ENCODE assay signal across 26 cellular contexts in the genomic region with DNA sequence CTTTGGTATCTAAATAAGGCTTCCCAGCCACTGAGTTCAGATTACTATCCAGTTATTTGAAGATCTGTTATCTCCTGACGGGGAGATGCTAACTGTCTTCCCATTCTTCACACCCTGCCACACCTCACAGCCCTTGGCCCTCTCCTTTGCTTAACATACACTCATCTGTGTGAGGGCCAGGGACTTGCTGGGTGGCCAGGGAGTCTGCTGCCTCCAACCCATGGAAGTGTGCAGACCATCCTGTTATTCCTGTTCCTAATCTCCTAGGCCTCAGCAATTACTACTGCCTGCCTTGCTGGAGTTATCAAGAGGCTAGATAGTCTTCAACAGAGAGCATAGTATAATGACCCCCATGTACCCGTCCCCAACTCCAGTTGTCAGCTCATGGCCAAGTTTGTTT.
"Had no signal": no experiment of that assay in that cellular context is flagged by ENCODE, and none has a peak within 500 bp of the region (broad histone marks: within the 10 kb centered on the region; RNA-seq: fewer than 3 reads in every experiment).

No MANE protein-coding gene starts in this region.

- H3K4me2 ChIP-seq: PC-9 had no signal

- H3K4me3 Mint-ChIP-seq: activated CD4-positive, alpha-beta T cell treated with anti-CD3 and anti-CD28 coated beads, Interleukin-2, amount 10 ng/mL, durations not matched to agents 24 days and 14 days; activated CD8-positive, alpha-beta T cell treated with anti-CD3 and anti-CD28 coated beads for 36 hours; activated naive CD4-positive, alpha-beta T cell treated with anti-CD3 and anti-CD28 coated beads, Interleukin-2, amount 50 U/mL, for 24 hours; activated naive CD8-positive, alpha-beta T cell treated with anti-CD3 and anti-CD28 coated beads, Interleukin-2, amount 10 ng/mL, durations not matched to agents 7 days and 5 days; activated T-cell treated with anti-CD3 and anti-CD28 coated beads, Interleukin-2, amount 50 U/mL, for 24 hours had no signal

- H3K36me3 Mint-ChIP-seq: activated naive CD4-positive, alpha-beta T cell treated with anti-CD3 and anti-CD28 coated beads, Interleukin-2, amount 50 U/mL, for 24 hours; activated naive CD8-positive, alpha-beta T cell treated with anti-CD3 and anti-CD28 coated beads, Interleukin-2, amount 10 ng/mL, durations not matched to agents 7 days and 5 days had no signal

- H3K9me3 ChIP-seq: ascending aorta had no signal

- H3K36me3 ChIP-seq: ascending aorta had no signal

- H3K9me3 Mint-ChIP-seq: activated CD4-positive, alpha-beta T cell treated with anti-CD3 and anti-CD28 coated beads, Interleukin-2, amount 10 ng/mL, durations not matched to agents 24 days and 14 days; activated CD8-positive, alpha-beta T cell treated with anti-CD3 and anti-CD28 coated beads for 36 hours; activated naive CD4-positive, alpha-beta T cell treated with anti-CD3 and anti-CD28 coated beads, Interleukin-2, amount 50 U/mL, for 24 hours; activated naive CD8-positive, alpha-beta T cell treated with anti-CD3 and anti-CD28 coated beads, Interleukin-2, amount 10 ng/mL, durations not matched to agents 7 days and 5 days; activated T-cell treated with anti-CD3 and anti-CD28 coated beads, Interleukin-2, amount 50 U/mL, for 24 hours; activated T-helper 2 cell treated with anti-CD3 and anti-CD28 coated beads, Interferon-gamma antibody, Interleukin-2, Interleukin-4, amounts not matched to agents 10 μg/mL and 5 μg/mL and 100 μg/mL, durations not matched to agents 14 hours and 24 hours and 36 hours had no signal

- H3K27ac Mint-ChIP-seq: activated CD4-positive, alpha-beta T cell treated with anti-CD3 and anti-CD28 coated beads, Interleukin-2, amount 10 ng/mL, durations not matched to agents 24 days and 14 days; activated CD8-positive, alpha-beta T cell treated with anti-CD3 and anti-CD28 coated beads for 36 hours; activated naive CD8-positive, alpha-beta T cell treated with anti-CD3 and anti-CD28 coated beads, Interleukin-2, amount 10 ng/mL, durations not matched to agents 7 days and 5 days; activated T-cell treated with anti-CD3 and anti-CD28 coated beads, Interleukin-2, amount 50 U/mL, for 24 hours; activated T-helper 2 cell treated with anti-CD3 and anti-CD28 coated beads, Interferon-gamma antibody, Interleukin-2, Interleukin-4, amounts not matched to agents 10 μg/mL and 5 μg/mL and 100 μg/mL, durations not matched to agents 14 hours and 24 hours and 36 hours had no signal

- H3K27me3 Mint-ChIP-seq: activated CD8-positive, alpha-beta T cell treated with anti-CD3 and anti-CD28 coated beads for 36 hours; activated naive CD4-positive, alpha-beta T cell treated with anti-CD3 and anti-CD28 coated beads, Interleukin-2, amount 50 U/mL, for 24 hours; activated T-cell treated with anti-CD3 and anti-CD28 coated beads, Interleukin-2, amount 50 U/mL, for 24 hours had no signal

- H3K4me1 ChIP-seq: ascending aorta had no signal

- H2AFZ ChIP-seq: PC-9 had no signal

- FAIRE-seq: RCC 7860 had no signal

- H3K4me1 Mint-ChIP-seq: activated CD4-positive, alpha-beta T cell treated with anti-CD3 and anti-CD28 coated beads, Interleukin-2, amount 10 ng/mL, durations not matched to agents 24 days and 14 days; activated naive CD4-positive, alpha-beta T cell treated with anti-CD3 and anti-CD28 coated beads, Interleukin-2, amount 50 U/mL, for 24 hours; activated naive CD8-positive, alpha-beta T cell treated with anti-CD3 and anti-CD28 coated beads, Interleukin-2, amount 10 ng/mL, durations not matched to agents 7 days and 5 days had no signal

- DNase-seq: activated CD4-positive, alpha-beta T cell treated with anti-CD3 and anti-CD28 coated beads, Interleukin-2, amount 10 ng/mL, durations not matched to agents 24 days and 14 days; activated CD4-positive, alpha-beta T cell treated with anti-CD3 and anti-CD28 coated beads, Interleukin-2, amount 50 U/mL, for 4 hours; activated CD8-positive, alpha-beta T cell treated with anti-CD3 and anti-CD28 coated beads for 36 hours; activated gamma-delta T cell; activated naive CD4-positive, alpha-beta T cell treated with Interleukin-2 at 50 U/mL for 16 hours; activated naive CD8-positive, alpha-beta T cell treated with anti-CD3 and anti-CD28 coated beads, Interleukin-2, amount 10 ng/mL, durations not matched to agents 7 days and 5 days; activated T-cell treated with anti-CD3 and anti-CD28 coated beads, Interleukin-2, amount 50 U/mL, for 24 hours; amygdala; Karpas-422; NCI-H1048; NCI-H1105 treated with DMSO at 0.1 percent for 48 hours; NCI-H1436; NCI-H1694; NCI-H2029; NCI-H345; NCI-H524 treated with DMSO at 0.1 percent for 48 hours; PC-9; Right ventricle myocardium superior; SW 1271; T-helper 1 cell; T-helper 2 cell; T-helper 9 cell had no signal

- H3K27me3 ChIP-seq: ascending aorta had no signal

- H3K27ac ChIP-seq: ascending aorta, PC-9 had no signal

- H3K4me3 ChIP-seq: ascending aorta, PC-9 had no signal

- ATAC-seq: activated CD8-positive, alpha-beta T cell treated with anti-CD3 and anti-CD28 coated beads for 36 hours had no signal
